ENCODE assay signal across 1 cellular context in the genomic region with DNA sequence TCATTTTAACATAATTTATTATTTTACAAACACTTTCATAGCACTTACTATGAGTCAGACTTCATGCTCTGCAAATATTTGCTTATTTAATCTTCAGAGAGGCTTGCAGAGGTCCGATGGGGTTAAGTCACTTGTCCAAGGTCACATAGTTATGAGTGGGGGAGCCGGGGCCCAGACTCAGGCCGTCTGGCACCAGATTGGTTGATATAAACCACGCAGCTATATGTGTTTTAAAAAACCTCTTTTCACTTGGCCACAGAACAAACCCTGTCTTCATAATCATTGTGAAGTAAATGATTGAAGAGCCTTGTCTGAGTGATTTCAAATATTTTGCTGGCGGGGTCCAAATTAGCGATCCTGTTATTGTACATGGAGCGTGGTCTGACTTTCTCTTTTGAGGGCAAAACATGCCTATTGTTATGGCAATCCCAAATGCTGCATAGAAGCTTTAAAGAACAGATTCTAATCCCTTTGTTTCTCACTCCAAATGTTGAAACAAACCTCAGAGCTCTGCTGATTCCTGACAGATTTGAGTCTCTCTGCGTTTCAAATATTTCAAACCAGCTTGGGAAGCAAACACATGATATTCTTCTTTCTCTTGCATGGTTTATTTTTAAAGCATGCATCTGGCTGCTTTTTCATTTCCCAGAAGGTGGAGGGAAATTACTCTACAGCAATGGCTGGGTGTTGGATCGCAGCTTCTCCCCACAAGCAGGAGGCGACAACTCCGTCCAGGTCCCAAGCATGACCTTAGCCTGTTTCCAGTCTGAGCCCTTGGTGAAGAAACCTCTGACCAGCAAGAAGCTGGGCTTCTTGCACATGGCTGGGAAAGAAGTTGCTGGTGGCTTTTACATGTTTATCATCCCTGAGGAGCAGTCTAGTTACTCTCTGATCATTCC.
A peak's percentile ranks its signal among the peaks of the same experiment; 100 is the strongest.
TF ChIP-seq lines count a peak whose summit lies in the region.

No MANE protein-coding gene starts in this region.

TF ChIP-seq in HepG2, 621 proteins besides CTCF, POLR2A, EP300 and RAD21 (continues in another document):
- TF ChIP-seq FOXA1 (IDR thresholded peaks at IDR 0.05): no peak
- TF ChIP-seq FOXA1 (CRISPR knock-in tag; IDR thresholded peaks at IDR 0.05): peak; percentile 20; the same call in 1 of the 2 replicates
- TF ChIP-seq ZNF501 (CRISPR knock-in tag; IDR thresholded peaks at IDR 0.05): no peak
- peak; percentile 69 for TF ChIP-seq RARA (CRISPR knock-in tag; IDR thresholded peaks at IDR 0.05)
- TF ChIP-seq STAG1 (CRISPR knock-in tag; IDR thresholded peaks at IDR 0.05): no peak
- TF ChIP-seq SMYD3 (CRISPR knock-in tag; IDR thresholded peaks at IDR 0.05): no peak
- TF ChIP-seq KLF9 (CRISPR knock-in tag; IDR thresholded peaks at IDR 0.05; ENCODE audit: low read depth): no peak
- 0 out of 2 replicates have a peak, but pooled peaks have one; percentile 14 for TF ChIP-seq HNF4A (CRISPR knock-in tag; IDR thresholded peaks at IDR 0.05)
- TF ChIP-seq, protein P1, sequence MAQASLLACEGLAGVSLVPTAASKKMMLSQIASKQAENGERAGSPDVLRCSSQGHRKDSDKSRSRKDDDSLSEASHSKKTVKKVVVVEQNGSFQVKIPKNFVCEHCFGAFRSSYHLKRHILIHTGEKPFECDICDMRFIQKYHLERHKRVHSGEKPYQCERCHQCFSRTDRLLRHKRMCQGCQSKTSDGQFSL (CRISPR knock-in tag; IDR thresholded peaks at IDR 0.05): peak; percentile 67; the same call in 1 of the 2 replicates
- TF ChIP-seq NCOA2 (CRISPR knock-in tag; IDR thresholded peaks at IDR 0.05): peak; percentile 46; the same call in 1 of the 2 replicates
- TF ChIP-seq GATAD2A (CRISPR knock-in tag; IDR thresholded peaks at IDR 0.05): 0 out of 2 replicates have a peak, but pooled peaks have one; percentile 11
- 0 out of 2 replicates have a peak, but pooled peaks have one; percentile 18 for TF ChIP-seq RXRB (CRISPR knock-in tag; IDR thresholded peaks at IDR 0.05; ENCODE audit: borderline replicate concordance)
- peak; percentile 72 for TF ChIP-seq NR2F2 (IDR thresholded peaks at IDR 0.05; ENCODE audit: borderline replicate concordance, low read depth)
- TF ChIP-seq SOX6 (IDR thresholded peaks at IDR 0.05): no peak
- TF ChIP-seq SOX6 (CRISPR knock-in tag; IDR thresholded peaks at IDR 0.05): peak; percentile 20; the same call in 1 of the 2 replicates
- TF ChIP-seq ISL2 (CRISPR knock-in tag; IDR thresholded peaks at IDR 0.05): peak; percentile 59; the same call in 1 of the 2 replicates
- TF ChIP-seq, protein P2, sequence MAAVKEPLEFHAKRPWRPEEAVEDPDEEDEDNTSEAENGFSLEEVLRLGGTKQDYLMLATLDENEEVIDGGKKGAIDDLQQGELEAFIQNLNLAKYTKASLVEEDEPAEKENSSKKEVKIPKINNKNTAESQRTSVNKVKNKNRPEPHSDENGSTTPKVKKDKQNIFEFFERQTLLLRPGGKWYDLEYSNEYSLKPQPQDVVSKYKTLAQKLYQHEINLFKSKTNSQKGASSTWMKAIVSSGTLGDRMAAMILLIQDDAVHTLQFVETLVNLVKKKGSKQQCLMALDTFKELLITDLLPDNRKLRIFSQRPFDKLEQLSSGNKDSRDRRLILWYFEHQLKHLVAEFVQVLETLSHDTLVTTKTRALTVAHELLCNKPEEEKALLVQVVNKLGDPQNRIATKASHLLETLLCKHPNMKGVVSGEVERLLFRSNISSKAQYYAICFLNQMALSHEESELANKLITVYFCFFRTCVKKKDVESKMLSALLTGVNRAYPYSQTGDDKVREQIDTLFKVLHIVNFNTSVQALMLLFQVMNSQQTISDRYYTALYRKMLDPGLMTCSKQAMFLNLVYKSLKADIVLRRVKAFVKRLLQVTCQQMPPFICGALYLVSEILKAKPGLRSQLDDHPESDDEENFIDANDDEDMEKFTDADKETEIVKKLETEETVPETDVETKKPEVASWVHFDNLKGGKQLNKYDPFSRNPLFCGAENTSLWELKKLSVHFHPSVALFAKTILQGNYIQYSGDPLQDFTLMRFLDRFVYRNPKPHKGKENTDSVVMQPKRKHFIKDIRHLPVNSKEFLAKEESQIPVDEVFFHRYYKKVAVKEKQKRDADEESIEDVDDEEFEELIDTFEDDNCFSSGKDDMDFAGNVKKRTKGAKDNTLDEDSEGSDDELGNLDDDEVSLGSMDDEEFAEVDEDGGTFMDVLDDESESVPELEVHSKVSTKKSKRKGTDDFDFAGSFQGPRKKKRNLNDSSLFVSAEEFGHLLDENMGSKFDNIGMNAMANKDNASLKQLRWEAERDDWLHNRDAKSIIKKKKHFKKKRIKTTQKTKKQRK (IDR thresholded peaks at IDR 0.05; ENCODE audit: low read length): no peak
- no peak for TF ChIP-seq ZNF724P (CRISPR knock-in tag; IDR thresholded peaks at IDR 0.05; ENCODE audit: borderline replicate concordance)
- no peak for TF ChIP-seq MED13 (CRISPR knock-in tag; IDR thresholded peaks at IDR 0.05)
- no peak for TF ChIP-seq MAFG (CRISPR knock-in tag; IDR thresholded peaks at IDR 0.05)
- TF ChIP-seq, protein P3, sequence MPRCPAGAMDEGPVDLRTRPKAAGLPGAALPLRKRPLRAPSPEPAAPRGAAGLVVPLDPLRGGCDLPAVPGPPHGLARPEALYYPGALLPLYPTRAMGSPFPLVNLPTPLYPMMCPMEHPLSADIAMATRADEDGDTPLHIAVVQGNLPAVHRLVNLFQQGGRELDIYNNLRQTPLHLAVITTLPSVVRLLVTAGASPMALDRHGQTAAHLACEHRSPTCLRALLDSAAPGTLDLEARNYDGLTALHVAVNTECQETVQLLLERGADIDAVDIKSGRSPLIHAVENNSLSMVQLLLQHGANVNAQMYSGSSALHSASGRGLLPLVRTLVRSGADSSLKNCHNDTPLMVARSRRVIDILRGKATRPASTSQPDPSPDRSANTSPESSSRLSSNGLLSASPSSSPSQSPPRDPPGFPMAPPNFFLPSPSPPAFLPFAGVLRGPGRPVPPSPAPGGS (CRISPR knock-in tag; IDR thresholded peaks at IDR 0.05): no peak
- TF ChIP-seq HMG20A (CRISPR knock-in tag; IDR thresholded peaks at IDR 0.05; ENCODE audit: borderline replicate concordance): peak; percentile 73; the same call in 1 of the 2 replicates
- TF ChIP-seq, protein P4, sequence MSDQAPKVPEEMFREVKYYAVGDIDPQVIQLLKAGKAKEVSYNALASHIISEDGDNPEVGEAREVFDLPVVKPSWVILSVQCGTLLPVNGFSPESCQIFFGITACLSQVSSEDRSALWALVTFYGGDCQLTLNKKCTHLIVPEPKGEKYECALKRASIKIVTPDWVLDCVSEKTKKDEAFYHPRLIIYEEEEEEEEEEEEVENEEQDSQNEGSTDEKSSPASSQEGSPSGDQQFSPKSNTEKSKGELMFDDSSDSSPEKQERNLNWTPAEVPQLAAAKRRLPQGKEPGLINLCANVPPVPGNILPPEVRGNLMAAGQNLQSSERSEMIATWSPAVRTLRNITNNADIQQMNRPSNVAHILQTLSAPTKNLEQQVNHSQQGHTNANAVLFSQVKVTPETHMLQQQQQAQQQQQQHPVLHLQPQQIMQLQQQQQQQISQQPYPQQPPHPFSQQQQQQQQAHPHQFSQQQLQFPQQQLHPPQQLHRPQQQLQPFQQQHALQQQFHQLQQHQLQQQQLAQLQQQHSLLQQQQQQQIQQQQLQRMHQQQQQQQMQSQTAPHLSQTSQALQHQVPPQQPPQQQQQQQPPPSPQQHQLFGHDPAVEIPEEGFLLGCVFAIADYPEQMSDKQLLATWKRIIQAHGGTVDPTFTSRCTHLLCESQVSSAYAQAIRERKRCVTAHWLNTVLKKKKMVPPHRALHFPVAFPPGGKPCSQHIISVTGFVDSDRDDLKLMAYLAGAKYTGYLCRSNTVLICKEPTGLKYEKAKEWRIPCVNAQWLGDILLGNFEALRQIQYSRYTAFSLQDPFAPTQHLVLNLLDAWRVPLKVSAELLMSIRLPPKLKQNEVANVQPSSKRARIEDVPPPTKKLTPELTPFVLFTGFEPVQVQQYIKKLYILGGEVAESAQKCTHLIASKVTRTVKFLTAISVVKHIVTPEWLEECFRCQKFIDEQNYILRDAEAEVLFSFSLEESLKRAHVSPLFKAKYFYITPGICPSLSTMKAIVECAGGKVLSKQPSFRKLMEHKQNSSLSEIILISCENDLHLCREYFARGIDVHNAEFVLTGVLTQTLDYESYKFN (CRISPR knock-in tag; conservative IDR thresholded peaks at IDR 0.05): 0 out of 2 replicates have a peak, but pooled peaks have one; percentile 21
- no peak for TF ChIP-seq HMGA1 (CRISPR knock-in tag; conservative IDR thresholded peaks at IDR 0.05)
- TF ChIP-seq, protein P5, sequence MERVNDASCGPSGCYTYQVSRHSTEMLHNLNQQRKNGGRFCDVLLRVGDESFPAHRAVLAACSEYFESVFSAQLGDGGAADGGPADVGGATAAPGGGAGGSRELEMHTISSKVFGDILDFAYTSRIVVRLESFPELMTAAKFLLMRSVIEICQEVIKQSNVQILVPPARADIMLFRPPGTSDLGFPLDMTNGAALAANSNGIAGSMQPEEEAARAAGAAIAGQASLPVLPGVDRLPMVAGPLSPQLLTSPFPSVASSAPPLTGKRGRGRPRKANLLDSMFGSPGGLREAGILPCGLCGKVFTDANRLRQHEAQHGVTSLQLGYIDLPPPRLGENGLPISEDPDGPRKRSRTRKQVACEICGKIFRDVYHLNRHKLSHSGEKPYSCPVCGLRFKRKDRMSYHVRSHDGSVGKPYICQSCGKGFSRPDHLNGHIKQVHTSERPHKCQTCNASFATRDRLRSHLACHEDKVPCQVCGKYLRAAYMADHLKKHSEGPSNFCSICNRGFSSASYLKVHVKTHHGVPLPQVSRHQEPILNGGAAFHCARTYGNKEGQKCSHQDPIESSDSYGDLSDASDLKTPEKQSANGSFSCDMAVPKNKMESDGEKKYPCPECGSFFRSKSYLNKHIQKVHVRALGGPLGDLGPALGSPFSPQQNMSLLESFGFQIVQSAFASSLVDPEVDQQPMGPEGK (CRISPR knock-in tag; IDR thresholded peaks at IDR 0.05): 0 out of 2 replicates have a peak, but pooled peaks have one; percentile 21
- peak; percentile 47; the same call in 1 of the 2 replicates for TF ChIP-seq FOXA3 (CRISPR knock-in tag; IDR thresholded peaks at IDR 0.05)
- TF ChIP-seq NR2F1 (CRISPR knock-in tag; IDR thresholded peaks at IDR 0.05): peak in 1 of 2 experiments; percentile 57; a peak in 1 of 4 replicates
- TF ChIP-seq, protein P6, sequence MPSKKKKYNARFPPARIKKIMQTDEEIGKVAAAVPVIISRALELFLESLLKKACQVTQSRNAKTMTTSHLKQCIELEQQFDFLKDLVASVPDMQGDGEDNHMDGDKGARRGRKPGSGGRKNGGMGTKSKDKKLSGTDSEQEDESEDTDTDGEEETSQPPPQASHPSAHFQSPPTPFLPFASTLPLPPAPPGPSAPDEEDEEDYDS (CRISPR knock-in tag; IDR thresholded peaks at IDR 0.05): no peak
- TF ChIP-seq HMG20B (CRISPR knock-in tag; conservative IDR thresholded peaks at IDR 0.05): peak; percentile 61; the same call in 1 of the 2 replicates
- peak; percentile 65 for TF ChIP-seq SALL1 (CRISPR knock-in tag; IDR thresholded peaks at IDR 0.05)
- TF ChIP-seq, protein P7, sequence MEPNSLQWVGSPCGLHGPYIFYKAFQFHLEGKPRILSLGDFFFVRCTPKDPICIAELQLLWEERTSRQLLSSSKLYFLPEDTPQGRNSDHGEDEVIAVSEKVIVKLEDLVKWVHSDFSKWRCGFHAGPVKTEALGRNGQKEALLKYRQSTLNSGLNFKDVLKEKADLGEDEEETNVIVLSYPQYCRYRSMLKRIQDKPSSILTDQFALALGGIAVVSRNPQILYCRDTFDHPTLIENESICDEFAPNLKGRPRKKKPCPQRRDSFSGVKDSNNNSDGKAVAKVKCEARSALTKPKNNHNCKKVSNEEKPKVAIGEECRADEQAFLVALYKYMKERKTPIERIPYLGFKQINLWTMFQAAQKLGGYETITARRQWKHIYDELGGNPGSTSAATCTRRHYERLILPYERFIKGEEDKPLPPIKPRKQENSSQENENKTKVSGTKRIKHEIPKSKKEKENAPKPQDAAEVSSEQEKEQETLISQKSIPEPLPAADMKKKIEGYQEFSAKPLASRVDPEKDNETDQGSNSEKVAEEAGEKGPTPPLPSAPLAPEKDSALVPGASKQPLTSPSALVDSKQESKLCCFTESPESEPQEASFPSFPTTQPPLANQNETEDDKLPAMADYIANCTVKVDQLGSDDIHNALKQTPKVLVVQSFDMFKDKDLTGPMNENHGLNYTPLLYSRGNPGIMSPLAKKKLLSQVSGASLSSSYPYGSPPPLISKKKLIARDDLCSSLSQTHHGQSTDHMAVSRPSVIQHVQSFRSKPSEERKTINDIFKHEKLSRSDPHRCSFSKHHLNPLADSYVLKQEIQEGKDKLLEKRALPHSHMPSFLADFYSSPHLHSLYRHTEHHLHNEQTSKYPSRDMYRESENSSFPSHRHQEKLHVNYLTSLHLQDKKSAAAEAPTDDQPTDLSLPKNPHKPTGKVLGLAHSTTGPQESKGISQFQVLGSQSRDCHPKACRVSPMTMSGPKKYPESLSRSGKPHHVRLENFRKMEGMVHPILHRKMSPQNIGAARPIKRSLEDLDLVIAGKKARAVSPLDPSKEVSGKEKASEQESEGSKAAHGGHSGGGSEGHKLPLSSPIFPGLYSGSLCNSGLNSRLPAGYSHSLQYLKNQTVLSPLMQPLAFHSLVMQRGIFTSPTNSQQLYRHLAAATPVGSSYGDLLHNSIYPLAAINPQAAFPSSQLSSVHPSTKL (CRISPR knock-in tag; IDR thresholded peaks at IDR 0.05): peak; percentile 73
- TF ChIP-seq HDAC2 (CRISPR knock-in tag; IDR thresholded peaks at IDR 0.05): peak; percentile 43; the same call in 1 of the 2 replicates
- TF ChIP-seq NR2F6 (IDR thresholded peaks at IDR 0.05): peak; percentile 81
- no peak for TF ChIP-seq NR2F6 (CRISPR knock-in tag; IDR thresholded peaks at IDR 0.05)
- peak; percentile 56; the same call in 1 of the 2 replicates for TF ChIP-seq ZNF652 (CRISPR knock-in tag; IDR thresholded peaks at IDR 0.05; ENCODE audit: borderline replicate concordance, low read depth)
- TF ChIP-seq RXRA (CRISPR knock-in tag; IDR thresholded peaks at IDR 0.05): peak; percentile 19; the same call in 1 of the 2 replicates
- TF ChIP-seq DPF2 (CRISPR knock-in tag; IDR thresholded peaks at IDR 0.05; ENCODE audit: borderline replicate concordance, low read depth): no peak
- TF ChIP-seq, protein P8, sequence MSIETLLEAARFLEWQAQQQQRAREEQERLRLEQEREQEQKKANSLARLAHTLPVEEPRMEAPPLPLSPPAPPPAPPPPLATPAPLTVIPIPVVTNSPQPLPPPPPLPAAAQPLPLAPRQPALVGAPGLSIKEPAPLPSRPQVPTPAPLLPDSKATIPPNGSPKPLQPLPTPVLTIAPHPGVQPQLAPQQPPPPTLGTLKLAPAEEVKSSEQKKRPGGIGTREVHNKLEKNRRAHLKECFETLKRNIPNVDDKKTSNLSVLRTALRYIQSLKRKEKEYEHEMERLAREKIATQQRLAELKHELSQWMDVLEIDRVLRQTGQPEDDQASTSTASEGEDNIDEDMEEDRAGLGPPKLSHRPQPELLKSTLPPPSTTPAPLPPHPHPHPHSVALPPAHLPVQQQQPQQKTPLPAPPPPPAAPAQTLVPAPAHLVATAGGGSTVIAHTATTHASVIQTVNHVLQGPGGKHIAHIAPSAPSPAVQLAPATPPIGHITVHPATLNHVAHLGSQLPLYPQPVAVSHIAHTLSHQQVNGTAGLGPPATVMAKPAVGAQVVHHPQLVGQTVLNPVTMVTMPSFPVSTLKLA (IDR thresholded peaks at IDR 0.05): no peak
- no peak for TF ChIP-seq MIXL1 (CRISPR knock-in tag; IDR thresholded peaks at IDR 0.05)
